ENCODE assay signal across 8 cellular contexts in genomic region chr1:185646202-185646683, GRCh38.
A peak's percentile ranks its signal among the peaks of the same experiment; 100 is the strongest.
DNase-seq lines count a peak whose midpoint lies in the region; ATAC-seq, FAIRE-seq and TF ChIP-seq lines count a peak whose summit lies in the region.

No MANE protein-coding gene starts in this region.

- H3K14ac ChIP-seq in trophoblast cell (ENCODE audit: low read length): no peak overlapping the region

- no peak overlapping the region for H2BK12ac ChIP-seq in trophoblast cell (ENCODE audit: low read length)

- no peak overlapping the region for H2AK5ac ChIP-seq in trophoblast cell (ENCODE audit: low read length)

- H3K79me2 ChIP-seq in trophoblast cell (ENCODE audit: control insufficient read depth, insufficient read depth, low read length, poor library complexity): peaks cover 6% of the 10 kb centered on the region

- H3K4me1 ChIP-seq in HUES48 (ENCODE audit: control insufficient read depth, insufficient read depth, low read length) (peaks cover 29% of the 10 kb centered on the region), gastroesophageal sphincter (peaks cover 0 to 20% (median 10%) of the 10 kb centered on the region in 3 donors), trophoblast cell (ENCODE audit: control insufficient read depth in 1 of 2, insufficient read depth in 2 of 2, low read length in 2 of 2) (peaks cover 4 to 6% of the 10 kb centered on the region in 2 experiments)

- no peak overlapping the region for H3K4ac ChIP-seq in trophoblast cell (ENCODE audit: low read depth, low read length)

- H4K8ac ChIP-seq in trophoblast cell (ENCODE audit: low read depth, low read length): no peak overlapping the region

- no peak overlapping the region for H2AFZ ChIP-seq in trophoblast cell (ENCODE audit: insufficient read depth, low read length, poor library complexity)

- no peak overlapping the region for H2BK5ac ChIP-seq in trophoblast cell (ENCODE audit: low read depth, low read length, poor library complexity)

- H3K9me3 ChIP-seq in HUES48 (ENCODE audit: control insufficient read depth, insufficient read depth, low read length) (peaks cover 30% of the 10 kb centered on the region), gastroesophageal sphincter (peaks cover 0 to 6% (median 0%) of the 10 kb centered on the region in 3 donors), trophoblast cell (ENCODE audit: insufficient read depth, low read depth, low read length) (peaks cover 7% of the 10 kb centered on the region)

- peak; percentile 59 for DNase-seq in DMS 273 treated with DMSO at 0.1 percent for 48 hours (lab: John Stamatoyannopoulos, UW)
- peak; percentile 89 to 97 for DNase-seq in trophoblast cell
- no peak for DNase-seq in occipital lobe (lab: John Stamatoyannopoulos, UW)
- DNase-seq in NCI-H2227 treated with DMSO at 0.1 percent for 48 hours (lab: John Stamatoyannopoulos, UW): no peak
- DNase-seq in activated CD4-positive, CD25-positive, alpha-beta regulatory T cell treated with anti-CD3 and anti-CD28 coated beads, Interleukin-2, amount 50 U/mL, for 72 hours: no peak

- no peak overlapping the region for H3K23ac ChIP-seq in trophoblast cell (ENCODE audit: low read length)

- WGBS in gastroesophageal sphincter (ENCODE audit: low coverage in 1 of 2), 2 donors: 10 to 15% methylated on average over 3 of the region's 3 CpGs
- WGBS in trophoblast cell (ENCODE audit: extremely low coverage, insufficient coverage, insufficient read length): no CpG with 5 or more reads among the region's 3 CpGs

- no peak for TF ChIP-seq POLR2A in gastroesophageal sphincter (IDR thresholded peaks at IDR 0.05)

- H3K4me3 ChIP-seq in HUES48 (ENCODE audit: low read depth, low read length) (peak overlapping the region; percentile 33), gastroesophageal sphincter (no peak overlapping the region), trophoblast cell (ENCODE audit: low read depth, low read length) (no peak overlapping the region)

- H3K27ac ChIP-seq in HUES48 (ENCODE audit: low read depth, low read length) (peak overlapping the region; percentile 98), gastroesophageal sphincter (peak overlapping the region in 2 of 4 donors; percentile 16 to 46), trophoblast cell (ENCODE audit: low read depth, low read length) (peak overlapping the region; percentile 97)

- H3K4me2 ChIP-seq in trophoblast cell (ENCODE audit: low read length): no peak overlapping the region

- 0 out of 2 replicates have a peak, but pooled peaks cover 4% of the 10 kb centered on the region for H3K36me3 ChIP-seq in HUES48 (ENCODE audit: control insufficient read depth, insufficient read depth, low read length)
- H3K36me3 ChIP-seq in gastroesophageal sphincter: no peaks in the 10 kb centered on the region
- peaks cover 2 to 5% of the 10 kb centered on the region in 2 experiments for H3K36me3 ChIP-seq in trophoblast cell (ENCODE audit: control insufficient read depth in 1 of 2, insufficient read depth in 2 of 2, low read length in 2 of 2)

- peak; percentile 93 for FAIRE-seq in TTC549 (lab: Jason Lieb, UNC)

- no peak overlapping the region for H3K18ac ChIP-seq in trophoblast cell (ENCODE audit: low read length)

- TF ChIP-seq EP300 in gastroesophageal sphincter (IDR thresholded peaks at IDR 0.05): no peak

- no peaks in the 10 kb centered on the region for H3K27me3 ChIP-seq in HUES48 (ENCODE audit: control insufficient read depth, insufficient read depth, low read length)
- no peaks in the 10 kb centered on the region for H3K27me3 ChIP-seq in gastroesophageal sphincter
- H3K27me3 ChIP-seq in trophoblast cell (ENCODE audit: insufficient read depth, low read length): no peaks in the 10 kb centered on the region

- no peak for TF ChIP-seq CTCF in gastroesophageal sphincter (IDR thresholded peaks at IDR 0.05)

- H3K9ac ChIP-seq in HUES48 (ENCODE audit: low read depth, low read length) (peak overlapping the region; percentile 29; the same call in 1 of the 2 replicates), trophoblast cell (ENCODE audit: low read length) (no peak overlapping the region)

- no peak overlapping the region for H4K91ac ChIP-seq in trophoblast cell (ENCODE audit: low read depth, low read length)

- no peak overlapping the region for H4K12ac ChIP-seq in trophoblast cell (ENCODE audit: low read depth, low read length)

- no peak overlapping the region for H2BK120ac ChIP-seq in trophoblast cell (ENCODE audit: insufficient read depth, low read length, poor library complexity)

- peaks cover 32% of the 10 kb centered on the region for H3K79me1 ChIP-seq in trophoblast cell (ENCODE audit: low read length)

- ATAC-seq in gastroesophageal sphincter: peak; percentile 72

Comparison
In these comparisons a context has a peak if more than half of its experiments do, and no peak if none do; other contexts are left out.
1. DNase-seq: peak in DMS 273 treated with DMSO at 0.1 percent for 48 hours (single experiment) and trophoblast cell (2 of 2); none in occipital lobe (single experiment), NCI-H2227 treated with DMSO at 0.1 percent for 48 hours (single experiment) and activated CD4-positive, CD25-positive, alpha-beta regulatory T cell treated with anti-CD3 and anti-CD28 coated beads, Interleukin-2, amount 50 U/mL, for 72 hours (single experiment).